In genomic region chr20:1561350-1561749, GRCh38 we compare ENCODE assay signal across 35 cellular contexts. TPM values are rescaled to one million over a fixed set of nuclear protein-coding genes. Genes with fewer than 3 reads are reported as not detected.
"Had no signal": no experiment of that assay in that cellular context is flagged by ENCODE, and none has a peak within 500 bp of the region (broad histone marks: within the 10 kb centered on the region; RNA-seq: fewer than 3 reads in every experiment).

No MANE protein-coding gene starts in this region.

- ATAC-seq: activated CD4-positive, alpha-beta T cell treated with anti-CD3 and anti-CD28 coated beads for 36 hours; activated CD8-positive, alpha-beta T cell treated with anti-CD3 and anti-CD28 coated beads for 36 hours; activated naive CD8-positive, alpha-beta T cell treated with anti-CD3 and anti-CD28 coated beads, Interleukin-2, amount 50 U/mL, for 24 hours; activated T-cell treated with anti-CD3 and anti-CD28 coated beads, Interleukin-2, amount 50 U/mL, for 4 hours; gastroesophageal sphincter; heart right ventricle had no signal

- H3K27me3 ChIP-seq: adrenal gland, breast epithelium, cardiac muscle cell, colonic mucosa had no signal

- H3K27ac ChIP-seq: adrenal gland, breast epithelium, cardiac muscle cell, colonic mucosa, epithelial cell of prostate, esophagus squamous epithelium, gastroesophageal sphincter, heart right ventricle had no signal

- H3K9me3 ChIP-seq: adrenal gland, breast epithelium, colonic mucosa, esophagus squamous epithelium, gastroesophageal sphincter had no signal

- FAIRE-seq: endometrium had no signal

- DNase-seq: activated CD4-positive, alpha-beta T cell treated with anti-CD3 and anti-CD28 coated beads for 36 hours; activated CD4-positive, alpha-beta T cell treated with anti-CD3 and anti-CD28 coated beads, Interleukin-2, amount 10 ng/mL, durations not matched to agents 7 days and 5 days; activated CD4-positive, alpha-beta T cell treated with anti-CD3 and anti-CD28 coated beads, Interleukin-2, amount 50 U/mL, for 48 hours; activated CD4-positive, CD25-positive, alpha-beta regulatory T cell; activated CD4-positive, CD25-positive, alpha-beta regulatory T cell treated with anti-CD3 and anti-CD28 coated beads, Interleukin-2, amount 50 U/mL, for 72 hours; activated CD8-positive, alpha-beta memory T cell treated with anti-CD3 and anti-CD28 coated beads for 24 hours; activated CD8-positive, alpha-beta T cell treated with anti-CD3 and anti-CD28 coated beads for 36 hours; activated effector memory CD4-positive, alpha-beta T cell treated with anti-CD3 and anti-CD28 coated beads, Interleukin-2, amount 50 U/mL, for 16 hours; activated naive CD4-positive, alpha-beta T cell treated with anti-CD3 and anti-CD28 coated beads for 36 hours; activated naive CD8-positive, alpha-beta T cell treated with anti-CD3 and anti-CD28 coated beads for 36 hours; activated naive CD8-positive, alpha-beta T cell treated with anti-CD3 and anti-CD28 coated beads, Interleukin-2, amount 50 U/mL, for 24 hours; activated T-cell treated with anti-CD3 and anti-CD28 coated beads, Interleukin-2, amount 50 U/mL, for 4 hours; adrenal gland; amygdala; aorta; central memory CD4-positive, alpha-beta T cell; cerebellar nuclear complex; colonic mucosa; effector CD8-positive, alpha-beta T cell; esophagus squamous epithelium; foreskin melanocyte; heart right ventricle; T-helper 2 cell had no signal

- H3K4me1 ChIP-seq: adrenal gland, breast epithelium, colonic mucosa, esophagus squamous epithelium, gastroesophageal sphincter had no signal

- H3K4me3 ChIP-seq: adrenal gland, breast epithelium, cardiac muscle cell, colonic mucosa, esophagus squamous epithelium, gastroesophageal sphincter, heart right ventricle had no signal

- H3K36me3 ChIP-seq: adrenal gland, breast epithelium, cardiac muscle cell, colonic mucosa, esophagus squamous epithelium, gastroesophageal sphincter had no signal

RNA-seq across cellular contexts. Expression of gene SIRPD, which starts 3.8 kb away (rescaled TPM):
- total RNA-seq: activated CD4-positive, alpha-beta T cell treated with anti-CD3 and anti-CD28 coated beads for 36 hours; activated CD8-positive, alpha-beta T cell treated with anti-CD3 and anti-CD28 coated beads for 36 hours; activated naive CD4-positive, alpha-beta T cell treated with anti-CD3 and anti-CD28 coated beads for 36 hours; activated T-cell treated with anti-CD3 and anti-CD28 coated beads, Interleukin-2, amount 50 U/mL, for 4 hours; activated T-helper 1 cell treated with anti-CD3 and anti-CD28 coated beads, Interleukin-12 subunit alpha, Interleukin-12 subunit beta, Interleukin-2, Interleukin-4 antibody, amounts not matched to agents 30 ng/mL and 10 ng/mL and 1 ng/mL, durations not matched to agents 14 hours and 24 hours and 36 hours; breast epithelium; cardiac muscle cell; colonic mucosa; dermis microvascular lymphatic vessel endothelial cell; endothelial cell of umbilical vein; esophagus squamous epithelium; fibroblast of lung; fibroblast of villous mesenchyme; glomerular endothelial cell had no signal
- polyA plus RNA-seq: aorta, cardiac muscle cell, endothelial cell of umbilical vein, esophagus, fibroblast of lung had no signal

RNA-seq across cellular contexts. Expression of gene SIRPB1, which starts 58.5 kb away (rescaled TPM):
- total RNA-seq: cardiac muscle cell, fibroblast of villous mesenchyme had no signal
- polyA plus RNA-seq: cardiac muscle cell, fibroblast of lung had no signal
